In the genomic region with DNA sequence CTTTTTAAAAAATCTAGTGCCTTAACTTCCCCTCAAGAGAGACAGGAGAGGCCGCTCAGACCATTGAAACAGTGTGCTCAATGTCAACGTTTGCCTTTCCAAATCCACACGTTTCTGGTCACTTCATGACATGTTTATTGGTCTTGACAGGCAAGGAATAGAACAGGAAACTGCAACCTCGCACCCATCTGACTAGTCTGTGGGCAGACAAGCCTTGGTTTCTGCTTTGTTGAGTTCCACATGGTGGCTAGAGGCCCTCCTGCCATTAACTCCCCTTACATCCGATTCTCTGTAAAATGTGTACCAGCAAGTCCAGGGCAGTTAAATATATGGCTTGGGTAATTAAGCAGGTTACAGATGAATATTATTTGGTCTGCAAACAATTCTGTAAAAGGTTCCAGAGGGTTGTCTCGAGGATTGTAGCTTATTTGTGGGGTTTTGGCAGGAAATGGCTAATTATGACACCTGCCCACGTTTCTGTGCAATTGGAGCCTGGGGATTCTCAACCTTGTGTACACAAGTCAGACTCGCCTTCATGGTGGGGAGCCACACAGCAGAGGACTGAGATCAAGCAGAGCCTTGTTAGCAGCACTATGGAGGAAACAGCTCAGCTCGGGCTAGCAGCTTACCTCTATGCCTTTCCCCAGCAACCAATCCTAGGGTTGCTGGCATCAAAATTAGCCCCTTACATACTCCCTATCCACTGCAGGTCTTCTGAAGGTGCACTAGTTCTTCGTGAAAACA, we compare ENCODE assay signal across 1 cellular context.
TF ChIP-seq lines count a peak whose summit lies in the region.

No MANE protein-coding gene starts in this region.

TF ChIP-seq in WTC11, 78 proteins besides CTCF, POLR2A, EP300 and RAD21 (continued from another document):
- no peak for TF ChIP-seq FOXJ3 (CRISPR knock-in tag; IDR thresholded peaks at IDR 0.05; ENCODE audit: borderline replicate concordance)
- TF ChIP-seq, protein P1, sequence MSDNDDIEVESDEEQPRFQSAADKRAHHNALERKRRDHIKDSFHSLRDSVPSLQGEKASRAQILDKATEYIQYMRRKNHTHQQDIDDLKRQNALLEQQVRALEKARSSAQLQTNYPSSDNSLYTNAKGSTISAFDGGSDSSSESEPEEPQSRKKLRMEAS (CRISPR knock-in tag; IDR thresholded peaks at IDR 0.05) = no peak
